Comparison of ENCODE assay signal across 8 cellular contexts in the genomic region with DNA sequence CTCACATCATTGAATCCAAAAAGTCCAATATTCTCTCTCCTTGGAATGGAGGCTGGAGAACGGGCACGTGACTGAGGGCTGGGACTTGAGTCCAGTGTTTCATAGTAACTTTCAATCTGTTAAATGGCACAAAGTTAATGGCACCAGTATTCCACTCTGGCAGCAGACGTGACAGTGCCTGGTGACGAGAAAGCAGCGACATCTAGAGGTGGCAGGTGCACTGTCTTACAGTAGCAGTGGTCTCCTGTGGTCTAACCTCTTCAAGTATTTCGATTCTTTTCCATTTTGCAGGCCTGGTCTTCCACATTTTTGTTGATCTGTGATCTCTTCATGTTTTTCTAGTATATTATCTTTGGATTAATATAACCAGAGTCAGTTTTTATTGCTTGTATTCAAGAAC.
A peak's percentile ranks its signal among the peaks of the same experiment; 100 is the strongest.
DNase-seq lines count a peak whose midpoint lies in the region; ATAC-seq, FAIRE-seq and TF ChIP-seq lines count a peak whose summit lies in the region.

No MANE protein-coding gene starts in this region.

- H3K4me3 ChIP-seq in H7 (ENCODE audit: insufficient read depth, low read depth, low read length) (no peak overlapping the region), hepatocyte (no peak overlapping the region)

- H3K36me3 ChIP-seq in H7 (replicated peaks; ENCODE audit: control insufficient read depth, insufficient read depth, low read length): no peaks in the 10 kb centered on the region
- no peaks in the 10 kb centered on the region for H3K36me3 ChIP-seq in hepatocyte (replicated peaks; ENCODE audit: insufficient read depth, low read depth)

- FAIRE-seq in GM12892 (lab: Jason Lieb, UNC): peak; percentile 78

- H3K4me2 ChIP-seq in hepatocyte: no peak overlapping the region

- DNase-seq in GM12892 (ENCODE audit: insufficient read length) (peak; percentile 25), H7 (peak; percentile 74), NCI-H2227 treated with DMSO at 0.1 percent for 48 hours (lab: John Stamatoyannopoulos, UW) (peak; percentile 0), hepatocyte (ENCODE audit: low spot score) (peak; percentile 30), hippocampal formation (lab: John Stamatoyannopoulos, UW) (no peak), superior temporal gyrus (ENCODE audit: extremely low spot score) (no peak)

- H3K9me3 ChIP-seq in hepatocyte (ENCODE audit: low read depth): no peaks in the 10 kb centered on the region

- peak; percentile 38 for TF ChIP-seq CTCF in hepatocyte (IDR thresholded peaks at IDR 0.05; ENCODE audit: poor library complexity)

- H2AFZ ChIP-seq in hepatocyte: no peak overlapping the region

- no peaks in the 10 kb centered on the region for H3K4me1 ChIP-seq in hepatocyte (ENCODE audit: insufficient read depth)

- no peaks in the 10 kb centered on the region for H3K27me3 ChIP-seq in H7 (ENCODE audit: control insufficient read depth, insufficient read depth, low read length)
- no peaks in the 10 kb centered on the region for H3K27me3 ChIP-seq in hepatocyte

- H3K9me2 ChIP-seq in hepatocyte (replicated peaks; ENCODE audit: insufficient read depth): no peaks in the 10 kb centered on the region

- no peaks in the 10 kb centered on the region for H3K79me2 ChIP-seq in hepatocyte

- 63% methylated on average over 6 of the region's 6 CpGs for WGBS in hepatocyte (ENCODE audit: low lambda C conversion rate, missing lambda C conversion rate)

- TF ChIP-seq POLR2A in GM12892 (IDR thresholded peaks at IDR 0.05; ENCODE audit: low read depth, low read length): no peak

- no peak overlapping the region for H3K27ac ChIP-seq in hepatocyte

- no peak for ATAC-seq in HG02981 (IDR thresholded peaks at IDR 0.05; ENCODE audit: unreplicated experiment)
- ATAC-seq in HG03045 (IDR thresholded peaks at IDR 0.05; ENCODE audit: unreplicated experiment): no peak

- no peaks in the 10 kb centered on the region for H4K20me1 ChIP-seq in hepatocyte (ENCODE audit: insufficient read depth, poor library complexity, severe bottlenecking)

Comparison
In these comparisons a context has a peak if more than half of its experiments do, and no peak if none do; other contexts are left out.
1. DNase-seq: peak in GM12892 (single experiment), H7 (single experiment), NCI-H2227 treated with DMSO at 0.1 percent for 48 hours (single experiment) and hepatocyte (single experiment); none in hippocampal formation (0 of 2) and superior temporal gyrus (single experiment).